ENCODE assay signal across 1 cellular context in genomic region chr11:1679881-1680280, GRCh38.
TF ChIP-seq lines count a peak whose summit lies in the region.

No MANE protein-coding gene starts in this region.

TF ChIP-seq in HepG2, 621 proteins besides CTCF, POLR2A, EP300 and RAD21:
- TF ChIP-seq ZFP62 (CRISPR knock-in tag; IDR thresholded peaks at IDR 0.05) (no peak), ZFP36 (IDR thresholded peaks at IDR 0.05; ENCODE audit: borderline replicate concordance, low read depth, low read length, partially characterized antibody) (no peak), HDAC2 (CRISPR knock-in tag; IDR thresholded peaks at IDR 0.05) (no peak), MED1 (CRISPR knock-in tag; IDR thresholded peaks at IDR 0.05) (peak; percentile 36; the same call in 1 of the 2 replicates), ZFAT (CRISPR knock-in tag; conservative IDR thresholded peaks at IDR 0.05) (no peak), AGO2 (optimal IDR thresholded peaks at IDR 0.05; ENCODE audit: low read depth, low read length) (no peak), ZBTB38 (CRISPR knock-in tag; IDR thresholded peaks at IDR 0.05) (peak; percentile 88), ZNF687 (CRISPR knock-in tag; IDR thresholded peaks at IDR 0.05) (peak; percentile 58), HNRNPH1 (optimal IDR thresholded peaks at IDR 0.05; ENCODE audit: low read depth, low read length) (no peak), ZSCAN31 (CRISPR knock-in tag; IDR thresholded peaks at IDR 0.05; ENCODE audit: low read depth) (no peak), BRD4 (CRISPR knock-in tag; IDR thresholded peaks at IDR 0.05) (0 out of 2 replicates have a peak, but pooled peaks have one; percentile 39)
- TF ChIP-seq, protein P1, sequence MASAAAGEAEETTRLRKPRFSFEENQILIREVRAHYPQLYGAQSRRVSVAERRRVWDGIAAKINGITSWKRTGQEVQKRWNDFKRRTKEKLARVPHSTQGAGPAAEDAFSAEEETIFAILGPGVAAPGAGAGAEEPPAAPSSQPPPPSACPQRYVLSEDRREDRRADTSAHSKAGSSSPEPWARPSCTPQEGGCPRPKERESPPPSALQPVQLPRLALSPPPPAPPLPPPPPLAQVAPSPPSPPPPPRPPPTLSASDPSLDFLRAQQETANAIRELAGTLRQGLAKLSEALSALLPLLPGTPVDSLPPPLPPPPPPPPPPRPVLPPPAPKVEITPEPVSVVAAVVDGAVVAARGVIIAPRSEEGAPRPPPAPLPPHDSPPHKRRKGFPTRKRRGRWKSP (CRISPR knock-in tag; IDR thresholded peaks at IDR 0.05), result no peak
